ENCODE assay signal across 8 cellular contexts in genomic region chr1:156815307-156815826, GRCh38. TPM values are rescaled to one million over a fixed set of nuclear protein-coding genes. Genes with fewer than 3 reads are reported as not detected.
DNase-seq lines count a peak whose midpoint lies in the region; ATAC-seq and TF ChIP-seq lines count a peak whose summit lies in the region.

No MANE protein-coding gene starts in this region.

- no peak for ATAC-seq in activated naive CD4-positive, alpha-beta T cell treated with anti-CD3 and anti-CD28 coated beads, Interleukin-2, amount 50 U/mL, for 72 hours
- ATAC-seq in stimulated activated effector memory CD8-positive, alpha-beta T cell treated with anti-CD3 and anti-CD28 coated beads, Interleukin-12 subunit alpha, Interleukin-12 subunit beta, amount 100 ng/mL, for 72 hours = no peak

- peak overlapping the region; percentile 30 to 34 for H3K4me3 ChIP-seq in right atrium auricular region

- H3K36me3 ChIP-seq in right atrium auricular region = no peaks in the 10 kb centered on the region

- peak overlapping the region; percentile 77 to 78 for H3K27ac ChIP-seq in right atrium auricular region

- H3K4me1 Mint-ChIP-seq in stimulated activated effector memory CD8-positive, alpha-beta T cell treated with anti-CD3 and anti-CD28 coated beads, Interleukin-12 subunit alpha, Interleukin-12 subunit beta, amount 100 ng/mL, for 72 hours = peaks cover 67% of the 10 kb centered on the region

- H3K9me3 Mint-ChIP-seq in activated naive CD4-positive, alpha-beta T cell treated with anti-CD3 and anti-CD28 coated beads, Interleukin-2, amount 50 U/mL, for 72 hours = peaks cover 0 to 6% of the 10 kb centered on the region in 2 donors
- no peaks in the 10 kb centered on the region for H3K9me3 Mint-ChIP-seq in stimulated activated effector memory CD8-positive, alpha-beta T cell treated with anti-CD3 and anti-CD28 coated beads, Interleukin-12 subunit alpha, Interleukin-12 subunit beta, amount 100 ng/mL, for 72 hours

- TF ChIP-seq CTCF in right atrium auricular region (IDR thresholded peaks at IDR 0.05) = peak in 1 of 2 donors; percentile 10

- peaks cover 0 to 27% of the 10 kb centered on the region in 2 donors for H3K4me1 ChIP-seq in right atrium auricular region

- no peaks in the 10 kb centered on the region for H3K9me3 ChIP-seq in right atrium auricular region

- no peaks in the 10 kb centered on the region for H3K27me3 ChIP-seq in right atrium auricular region

- peak overlapping the region; percentile 90 for H3K4me3 Mint-ChIP-seq in stimulated activated effector memory CD8-positive, alpha-beta T cell treated with anti-CD3 and anti-CD28 coated beads, Interleukin-12 subunit alpha, Interleukin-12 subunit beta, amount 100 ng/mL, for 72 hours

- POLR2A ChIA-PET in HEK293T (lab: Yijun Ruan, JAX) = interaction anchor here (2.7 kb wide), 1 partner anchor 87 kb away, joined by 7 read pairs; the partner anchor contains the start of genes ISG20L2 and METTL25B

- H3K36me3 Mint-ChIP-seq in activated naive CD4-positive, alpha-beta T cell treated with anti-CD3 and anti-CD28 coated beads, Interleukin-2, amount 50 U/mL, for 72 hours = peaks cover 59 to 63% of the 10 kb centered on the region in 2 donors
- H3K36me3 Mint-ChIP-seq in stimulated activated effector memory CD8-positive, alpha-beta T cell treated with anti-CD3 and anti-CD28 coated beads, Interleukin-12 subunit alpha, Interleukin-12 subunit beta, amount 100 ng/mL, for 72 hours = peaks cover 69% of the 10 kb centered on the region

- in situ Hi-C loops in KBM-7 (cut with MboI; ENCODE audit: low pct_unique_long_range_greater_than_20kb, low sequenced_read_pairs) = no loop called here

- DNase-seq in HT-29 (ENCODE audit: low spot score) = peak; percentile 30
- DNase-seq in activated naive CD4-positive, alpha-beta T cell treated with anti-CD3 and anti-CD28 coated beads, Interleukin-2, amount 50 U/mL, for 72 hours (ENCODE audit: low spot score in 2 of 2) = peak in 1 of 2 donors; percentile 52
- peak; percentile 85 for DNase-seq in right atrium auricular region (ENCODE audit: low spot score)
- no peak for DNase-seq in stimulated activated effector memory CD8-positive, alpha-beta T cell treated with anti-CD3 and anti-CD28 coated beads, Interleukin-12 subunit alpha, Interleukin-12 subunit beta, amount 100 ng/mL, for 72 hours (ENCODE audit: low spot score in 2 of 2)
- DNase-seq in GM19238 (ENCODE audit: insufficient read length, low spot score) = no peak
- DNase-seq in HEK293T (ENCODE audit: extremely low spot score) = no peak
- no peak for DNase-seq in KBM-7
- no peak for DNase-seq in HPDE6-E6E7 (ENCODE audit: extremely low spot score)

- CTCF ChIA-PET in HEK293T (lab: Yijun Ruan, JAX) = no interaction called here

- peak overlapping the region; percentile 95 to 96 for H3K27ac Mint-ChIP-seq in activated naive CD4-positive, alpha-beta T cell treated with anti-CD3 and anti-CD28 coated beads, Interleukin-2, amount 50 U/mL, for 72 hours
- H3K27ac Mint-ChIP-seq in stimulated activated effector memory CD8-positive, alpha-beta T cell treated with anti-CD3 and anti-CD28 coated beads, Interleukin-12 subunit alpha, Interleukin-12 subunit beta, amount 100 ng/mL, for 72 hours = peak overlapping the region; percentile 99

TF ChIP-seq in HEK293T, 16 proteins besides CTCF, POLR2A, EP300 and RAD21:
- TF ChIP-seq SUZ12 (IDR thresholded peaks at IDR 0.05) = no peak
- TF ChIP-seq FOXM1 (IDR thresholded peaks at IDR 0.05; ENCODE audit: borderline replicate concordance) = no peak
TF ChIP-seq in HEK293T: peak in this region for 0.

RNA-seq across cellular contexts. Expression of gene SH2D2A, which starts 1.3 kb away (rescaled TPM):
- 5.4 and 11.3 TPM in 2 replicates for total RNA-seq in HT-29 (2014; rRNA removed; shearing (Covaris generic))
- 100 to 1,000 TPM; 186 to 215 TPM for total RNA-seq in activated naive CD4-positive, alpha-beta T cell treated with anti-CD3 and anti-CD28 coated beads, Interleukin-2, amount 50 U/mL, for 72 hours
- total RNA-seq in right atrium auricular region = under 1 TPM; 0.30 to 0.98 TPM

RNA-seq across cellular contexts. Expression of gene INSRR, which starts 43.5 kb away (rescaled TPM):
- total RNA-seq in HT-29 (2014; rRNA removed; shearing (Covaris generic)) = 0.03 TPM in 1 of 2 replicates, not detected in the other
- under 1 TPM; 0.07 to 0.29 TPM for total RNA-seq in activated naive CD4-positive, alpha-beta T cell treated with anti-CD3 and anti-CD28 coated beads, Interleukin-2, amount 50 U/mL, for 72 hours
- not detected for total RNA-seq in right atrium auricular region

RNA-seq across cellular contexts. Expression of gene NTRK1, which starts 45.3 kb away (rescaled TPM):
- total RNA-seq in HT-29 (2014; rRNA removed; shearing (Covaris generic)) = not detected in 2 replicates
- total RNA-seq in activated naive CD4-positive, alpha-beta T cell treated with anti-CD3 and anti-CD28 coated beads, Interleukin-2, amount 50 U/mL, for 72 hours = 1 to 10 TPM; 5.3 to 7.2 TPM
- total RNA-seq in right atrium auricular region = 1 to 10 TPM in 1 of 2 donors, under 1 TPM in 1; 0.43 to 1.7 TPM

RNA-seq across cellular contexts. Expression of gene PRCC, which starts 48.0 kb away (rescaled TPM):
- total RNA-seq in HT-29 (2014; rRNA removed; shearing (Covaris generic)) = 61.1 and 61.2 TPM in 2 replicates
- 10 to 100 TPM; 44.5 to 72.1 TPM for total RNA-seq in activated naive CD4-positive, alpha-beta T cell treated with anti-CD3 and anti-CD28 coated beads, Interleukin-2, amount 50 U/mL, for 72 hours
- total RNA-seq in right atrium auricular region = 10 to 100 TPM; 29.8 to 34.3 TPM

Comparison
In these comparisons a context has a peak if more than half of its experiments do, and no peak if none do; other contexts are left out.
1. DNase-seq: peak in HT-29 (single experiment) and right atrium auricular region (single experiment); none in stimulated activated effector memory CD8-positive, alpha-beta T cell treated with anti-CD3 and anti-CD28 coated beads, Interleukin-12 subunit alpha, Interleukin-12 subunit beta, amount 100 ng/mL, for 72 hours (0 of 2), GM19238 (single experiment), HEK293T (single experiment), KBM-7 (single experiment) and HPDE6-E6E7 (single experiment).
2. RNA of gene SH2D2A, which starts 1.3 kb away (total RNA-seq): 186 to 215 TPM in activated naive CD4-positive, alpha-beta T cell treated with anti-CD3 and anti-CD28 coated beads, Interleukin-2, amount 50 U/mL, for 72 hours; 5.4 to 11.3 TPM in HT-29 and 0.30 to 0.98 TPM in right atrium auricular region; every median in the first group is over 10 times any median in the second.